Comparison of ENCODE assay signal across 24 cellular contexts in genomic region chr2:30338475-30338874, GRCh38.
DNase-seq lines count a peak whose midpoint lies in the region; ATAC-seq, FAIRE-seq and TF ChIP-seq lines count a peak whose summit lies in the region.
"Had no signal": no experiment of that assay in that cellular context is flagged by ENCODE, and none has a peak within 500 bp of the region (broad histone marks: within the 10 kb centered on the region; RNA-seq: fewer than 3 reads in every experiment).

No MANE protein-coding gene starts in this region.

- H3K4me3 ChIP-seq in OCI-LY7 (ENCODE audit: low read depth, low read length, poor library complexity, severe bottlenecking), result no peak overlapping the region
- H3K4me3 ChIP-seq in K562, result no peak overlapping the region
- no peak overlapping the region for H3K4me3 ChIP-seq in thymus (ENCODE audit: low read length)
- H3K4me3 ChIP-seq: cardiac muscle cell, dorsolateral prefrontal cortex, right atrium auricular region, upper lobe of left lung had no signal

- WGBS in K562 (ENCODE audit: insufficient coverage, low coverage, missing lambda C conversion rate), result 14% methylated on average over 3 of the region's 3 CpGs
- 95% methylated on average over 3 of the region's 3 CpGs for WGBS in thymus

- no peak for TF ChIP-seq POLR2A in K562 (conservative IDR thresholded peaks at IDR 0.05)

- peak overlapping the region; percentile 23 for H3K27ac Mint-ChIP-seq in activated naive CD4-positive, alpha-beta T cell treated with anti-CD3 and anti-CD28 coated beads, Interleukin-2, amount 50 U/mL, for 24 hours

- no peak for TF ChIP-seq EP300 in K562 (IDR thresholded peaks at IDR 0.05; ENCODE audit: low read length)

- CTCF ChIA-PET in OCI-LY7 (lab: Charles Lee; ENCODE audit: unreplicated experiment), result no interaction called here
- CTCF ChIA-PET in K562 (lab: Yijun Ruan, JAX; ENCODE audit: low intra/inter-chr PET ratio), result no interaction called here

- POLR2A ChIA-PET in OCI-LY7 (lab: Charles Lee), result interaction anchor here (0.5 to 4.8 kb wide), 4 partner anchors 27 to 952 kb away, joined by 3 to 31 read pairs (median 10); no protein-coding TSS in a partner anchor
- POLR2A ChIA-PET in K562 (lab: Yijun Ruan, JAX), result no interaction called here

- no peak for DNase-seq in activated naive CD4-positive, alpha-beta T cell (lab: John Stamatoyannopoulos, UW)
- no peak for DNase-seq in OCI-LY7 (ENCODE audit: low spot score)
- DNase-seq in K562 (ENCODE audit: extremely low read depth in 1 of 4, low spot score in 3 of 4), result no peak
- no peak for DNase-seq in NCI-H2227 (lab: John Stamatoyannopoulos, UW; ENCODE audit: unreplicated experiment)
- DNase-seq in NK-92 (lab: John Stamatoyannopoulos, UW; ENCODE audit: unreplicated experiment), result no peak
- DNase-seq: Caco-2; dorsolateral prefrontal cortex; foreskin melanocyte; H7; KG1; midbrain; NCI-H1092; NCI-H2081 treated with DMSO at 0.1 percent for 48 hours; NCI-H524 treated with DMSO at 0.1 percent for 48 hours; OCI-M1; SIG-M5; stimulated activated CD4-positive, alpha-beta T cell treated with anti-CD3 and anti-CD28 coated beads, Interleukin-15, amount 100 ng/mL, for 24 hours; stimulated activated naive CD8-positive, alpha-beta T cell treated with anti-CD3 and anti-CD28 coated beads, Interleukin-15, Interleukin-2, amounts not matched to agents 100 U/mL and 50 U/mL, for 24 hours; upper lobe of left lung had no signal

- no peak overlapping the region for H3K27ac ChIP-seq in OCI-LY7 (ENCODE audit: low read depth, low read length, poor library complexity, severe bottlenecking)
- H3K27ac ChIP-seq in K562 (ENCODE audit: extremely low read depth, low read depth, low read length), result no peak overlapping the region
- peak overlapping the region; percentile 11 for H3K27ac ChIP-seq in thymus (ENCODE audit: low read depth)
- H3K27ac ChIP-seq: cardiac muscle cell, dorsolateral prefrontal cortex, right atrium auricular region, upper lobe of left lung had no signal

- in situ Hi-C loops in K562 (cut with MboI), result no loop called here

- peaks cover 7% of the 10 kb centered on the region; the same call in 1 of the 2 replicates for H3K9me3 ChIP-seq in OCI-LY7 (ENCODE audit: low read length)
- H3K9me3 ChIP-seq in K562 (replicated peaks; ENCODE audit: control insufficient read depth, insufficient read depth, low read depth, low read length), result 0 out of 2 replicates have a peak, but pooled peaks cover 2% of the 10 kb centered on the region
- no peaks in the 10 kb centered on the region for H3K9me3 ChIP-seq in thymus (ENCODE audit: control insufficient read depth)
- H3K9me3 ChIP-seq: right atrium auricular region had no signal

- no peak overlapping the region for H3K4me3 Mint-ChIP-seq in activated naive CD4-positive, alpha-beta T cell treated with anti-CD3 and anti-CD28 coated beads, Interleukin-2, amount 50 U/mL, for 24 hours

- BruUV-seq in OCI-LY7 (replicated peaks; lab: Mats Ljungman, UMichigan) (no TSS peak), K562 (replicated peaks; lab: Mats Ljungman, UMichigan) (no TSS peak)

- H3K27me3 ChIP-seq in K562 (ENCODE audit: control insufficient read depth in 2 of 2, insufficient read depth in 2 of 2, low read length in 2 of 2) (peaks cover 3 to 17% of the 10 kb centered on the region in 2 experiments; a peak in 3 of 5 replicates), thymus (ENCODE audit: control insufficient read depth, insufficient read depth) (no peaks in the 10 kb centered on the region)
- H3K27me3 ChIP-seq: cardiac muscle cell, right atrium auricular region, upper lobe of left lung had no signal

- FAIRE-seq in K562 (lab: Jason Lieb, UNC), result no peak

- peaks cover 12% of the 10 kb centered on the region for H3K36me3 Mint-ChIP-seq in activated naive CD4-positive, alpha-beta T cell treated with anti-CD3 and anti-CD28 coated beads, Interleukin-2, amount 50 U/mL, for 24 hours

- H2AFZ ChIP-seq in OCI-LY7 (ENCODE audit: low read length) (peak overlapping the region; percentile 96; the same call in 1 of the 2 replicates), K562 (ENCODE audit: low read depth, low read length) (peak overlapping the region; percentile 59)

- no peak overlapping the region for H3K9ac ChIP-seq in K562 (ENCODE audit: insufficient read depth in 1 of 2, low read depth in 2 of 2, low read length in 2 of 2)

- TF ChIP-seq CTCF in OCI-LY7 (conservative IDR thresholded peaks at IDR 0.05; ENCODE audit: low read length) (no peak), K562 (IDR thresholded peaks at IDR 0.05 in 2 of 3, conservative IDR thresholded peaks at IDR 0.05 in 1 of 3; ENCODE audit: insufficient read depth in 2 of 3, low read depth in 1 of 3, low read length in 3 of 3) (no peak)

- no peak for ATAC-seq in K562
- ATAC-seq in HG03460 (IDR thresholded peaks at IDR 0.05; ENCODE audit: unreplicated experiment), result no peak
- ATAC-seq: stimulated activated naive CD8-positive, alpha-beta T cell treated with anti-CD3 and anti-CD28 coated beads, Interleukin-15, Interleukin-2, amounts not matched to agents 100 U/mL and 50 U/mL, for 24 hours had no signal

- H3K4me2 ChIP-seq in OCI-LY7 (ENCODE audit: low read length), result no peak overlapping the region
- H3K4me2 ChIP-seq in K562 (ENCODE audit: insufficient read depth, low read length), result no peak overlapping the region

- peaks cover 13% of the 10 kb centered on the region for H3K9me3 Mint-ChIP-seq in activated naive CD4-positive, alpha-beta T cell treated with anti-CD3 and anti-CD28 coated beads, Interleukin-2, amount 50 U/mL, for 24 hours

- peaks cover 71% of the 10 kb centered on the region for H3K4me1 Mint-ChIP-seq in activated naive CD4-positive, alpha-beta T cell treated with anti-CD3 and anti-CD28 coated beads, Interleukin-2, amount 50 U/mL, for 24 hours

- H3K4me1 ChIP-seq in OCI-LY7 (ENCODE audit: insufficient read depth, low read length, poor library complexity, severe bottlenecking), result peaks cover 37% of the 10 kb centered on the region
- H3K4me1 ChIP-seq in K562 (replicated peaks in 1 of 2; ENCODE audit: control insufficient read depth in 2 of 2, insufficient read depth in 2 of 2, low read length in 2 of 2), result peaks cover 0 to 3% of the 10 kb centered on the region in 2 experiments; a peak in 2 of 5 replicates
- H3K4me1 ChIP-seq in thymus (ENCODE audit: control insufficient read depth, insufficient read depth, low read length), result peaks cover 40% of the 10 kb centered on the region

- H3K79me2 ChIP-seq in OCI-LY7 (ENCODE audit: insufficient read depth, low read depth, low read length), result no peaks in the 10 kb centered on the region
- H3K79me2 ChIP-seq in K562 (ENCODE audit: control insufficient read depth, insufficient read depth, low read length), result no peaks in the 10 kb centered on the region

- no peaks in the 10 kb centered on the region for H3K9me2 ChIP-seq in OCI-LY7 (ENCODE audit: insufficient read depth, low read length)

- no peaks in the 10 kb centered on the region for H3K27me3 Mint-ChIP-seq in activated naive CD4-positive, alpha-beta T cell treated with anti-CD3 and anti-CD28 coated beads, Interleukin-2, amount 50 U/mL, for 24 hours

- intact Hi-C loops in OCI-LY7 (cut with micrococcal nuclease; ENCODE audit: unreplicated experiment) (loop anchor here (5.0 kb wide), 3 partner anchors 191 to 374 kb away; partner anchors contain the start of gene YPEL5), K562 (cut with micrococcal nuclease) (no loop called here)

- no peaks in the 10 kb centered on the region for H3K36me3 ChIP-seq in OCI-LY7 (ENCODE audit: insufficient read depth, low read length)
- no peaks in the 10 kb centered on the region; the same call in 2 of the 3 replicates for H3K36me3 ChIP-seq in K562 (ENCODE audit: control insufficient read depth, insufficient read depth, low read length)
- H3K36me3 ChIP-seq in thymus (ENCODE audit: control insufficient read depth, insufficient read depth), result no peaks in the 10 kb centered on the region
- H3K36me3 ChIP-seq: cardiac muscle cell, right atrium auricular region, upper lobe of left lung had no signal

- H3K9me1 ChIP-seq in K562 (ENCODE audit: control insufficient read depth, insufficient read depth, low read length), result no peaks in the 10 kb centered on the region

- TF ChIP-seq RAD21 in K562 (CRISPR knock-in tag; conservative IDR thresholded peaks at IDR 0.05 in 1 of 2, IDR thresholded peaks at IDR 0.05 in 1 of 2), result no peak

- no peaks in the 10 kb centered on the region for H4K20me1 ChIP-seq in OCI-LY7 (ENCODE audit: insufficient read depth, low read length)
- no peaks in the 10 kb centered on the region for H4K20me1 ChIP-seq in K562 (replicated peaks; ENCODE audit: control insufficient read depth, insufficient read depth, low read length)
